Comparison of ENCODE assay signal across 24 cellular contexts in the genomic region with DNA sequence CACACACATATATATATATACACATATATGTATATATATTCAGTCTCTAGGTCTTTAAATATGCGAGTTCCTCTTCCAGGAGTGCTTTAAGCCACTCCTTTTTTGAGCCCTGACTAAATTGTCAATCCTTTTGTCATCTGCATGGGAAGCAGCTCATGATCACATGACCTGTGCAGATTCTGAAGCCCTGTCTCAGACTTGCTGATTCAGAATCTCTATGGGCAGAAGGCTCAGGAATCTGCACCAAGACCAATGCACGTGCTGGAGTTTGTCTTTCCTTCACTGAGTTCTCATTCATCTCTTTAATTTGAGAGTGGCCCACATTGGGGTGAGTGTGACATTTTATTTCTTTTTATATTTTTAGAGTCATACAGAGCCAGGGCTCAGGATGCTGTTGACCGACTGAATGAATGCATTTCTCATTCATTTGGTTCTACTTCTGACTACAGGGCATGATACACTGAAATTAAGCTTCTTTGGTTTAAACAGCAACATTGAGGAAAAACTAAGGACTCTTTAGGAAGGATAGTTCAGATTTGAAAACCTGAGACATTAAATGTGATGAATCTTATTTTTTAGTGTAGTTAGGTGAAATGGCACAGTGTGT.
A peak's percentile ranks its signal among the peaks of the same experiment; 100 is the strongest.
DNase-seq lines count a peak whose midpoint lies in the region; ATAC-seq, FAIRE-seq and TF ChIP-seq lines count a peak whose summit lies in the region.
"Had no signal": no experiment of that assay in that cellular context is flagged by ENCODE, and none has a peak within 500 bp of the region (broad histone marks: within the 10 kb centered on the region; RNA-seq: fewer than 3 reads in every experiment).

No MANE protein-coding gene starts in this region.

- H3K79me1 ChIP-seq in trophoblast cell (ENCODE audit: low read length), result no peaks in the 10 kb centered on the region

- H3K9me1 ChIP-seq in K562 (ENCODE audit: control insufficient read depth, insufficient read depth, low read length), result no peaks in the 10 kb centered on the region

- H2BK12ac ChIP-seq in trophoblast cell (ENCODE audit: low read length), result no peak overlapping the region

- H3K36me3 Mint-ChIP-seq in osteocyte (ENCODE audit: unreplicated experiment), result no peaks in the 10 kb centered on the region
- H3K36me3 Mint-ChIP-seq: CD4-positive, CD25-positive, alpha-beta regulatory T cell; T-cell had no signal

- ATAC-seq in K562 (peak; percentile 72), HG03135 (IDR thresholded peaks at IDR 0.05; ENCODE audit: unreplicated experiment) (no peak)
- ATAC-seq: GM12878, PC-3, T-cell had no signal

- POLR2A ChIA-PET in K562 (lab: Yijun Ruan, JAX), result interaction anchor here (0.6 to 1.2 kb wide), 4 partner anchors 9 to 437 kb away, joined by 3 to 5 read pairs (median 3); no protein-coding TSS in a partner anchor

- CTCF ChIA-PET in K562 (lab: Yijun Ruan, JAX; ENCODE audit: low intra/inter-chr PET ratio), result no interaction called here

- 22% methylated on average over 3 of the region's 3 CpGs for WGBS in K562 (ENCODE audit: insufficient coverage, low coverage, missing lambda C conversion rate)
- no CpG with 5 or more reads among the region's 3 CpGs for WGBS in trophoblast cell (ENCODE audit: extremely low coverage, insufficient coverage, insufficient read length)

- H3K27ac ChIP-seq in Karpas-422 (ENCODE audit: low read length) (no peak overlapping the region), K562 (ENCODE audit: extremely low read depth, low read depth, low read length) (no peak overlapping the region), trophoblast cell (ENCODE audit: low read depth, low read length) (no peak overlapping the region)
- H3K27ac ChIP-seq: SJSA1 had no signal

- H3K4ac ChIP-seq in trophoblast cell (ENCODE audit: low read depth, low read length), result no peak overlapping the region

- H3K27me3 ChIP-seq in Karpas-422 (ENCODE audit: low read length) (no peaks in the 10 kb centered on the region), K562 (ENCODE audit: control insufficient read depth in 2 of 2, insufficient read depth in 2 of 2, low read length in 2 of 2) (no peaks in the 10 kb centered on the region), trophoblast cell (ENCODE audit: insufficient read depth, low read length) (no peaks in the 10 kb centered on the region)
- H3K27me3 ChIP-seq: SJSA1 had no signal

- no peak overlapping the region for H3K14ac ChIP-seq in trophoblast cell (ENCODE audit: low read length)

- TF ChIP-seq CTCF in K562 (IDR thresholded peaks at IDR 0.05 in 2 of 3, conservative IDR thresholded peaks at IDR 0.05 in 1 of 3; ENCODE audit: insufficient read depth in 2 of 3, low read depth in 1 of 3, low read length in 3 of 3) (no peak), osteocyte (IDR thresholded peaks at IDR 0.05) (no peak)

- no peak overlapping the region for H3K4me3 ChIP-seq in Karpas-422 (ENCODE audit: low read length)
- H3K4me3 ChIP-seq in K562, result no peak overlapping the region
- no peak overlapping the region for H3K4me3 ChIP-seq in trophoblast cell (ENCODE audit: low read depth, low read length)
- H3K4me3 ChIP-seq: GM12878, SJSA1 had no signal

- H3K79me2 ChIP-seq in Karpas-422 (ENCODE audit: low read length) (no peaks in the 10 kb centered on the region), K562 (ENCODE audit: control insufficient read depth, insufficient read depth, low read length) (no peaks in the 10 kb centered on the region), trophoblast cell (ENCODE audit: control insufficient read depth, insufficient read depth, low read length, poor library complexity) (no peaks in the 10 kb centered on the region)

- no peak overlapping the region for H2AK5ac ChIP-seq in trophoblast cell (ENCODE audit: low read length)

- TSS peak; percentile 76 for BruUV-seq in K562 (replicated peaks; lab: Mats Ljungman, UMichigan)

- DNase-seq in Karpas-422, result peak; percentile 58
- DNase-seq in NOMO-1 (lab: John Stamatoyannopoulos, UW; ENCODE audit: unreplicated experiment in 2 of 2), result peak; percentile 3 to 40
- peak in 3 of 4 experiments; percentile 22 to 63 (median 24) for DNase-seq in K562 (ENCODE audit: extremely low read depth in 1 of 4, low spot score in 3 of 4)
- DNase-seq in trophoblast cell, result peak; percentile 6 to 42
- no peak for DNase-seq in osteocyte (ENCODE audit: extremely low spot score, unreplicated experiment)
- no peak for DNase-seq in germinal center (ENCODE audit: low spot score)
- DNase-seq: CD4-positive, CD25-positive, alpha-beta regulatory T cell; GDM1; Kasumi-1; NCI-H1048; NCI-H1417; NCI-H1694; NCI-H2029 treated with DMSO at 0.1 percent for 48 hours; NCI-H226; NCI-H510A; NCI-H69; PC-3; Right ventricle myocardium superior; T-cell had no signal

- H3K18ac ChIP-seq in trophoblast cell (ENCODE audit: low read length), result no peak overlapping the region

- no peaks in the 10 kb centered on the region for H3K27me3 Mint-ChIP-seq in osteocyte (ENCODE audit: unreplicated experiment)

- TF ChIP-seq POLR2A in K562 (conservative IDR thresholded peaks at IDR 0.05), result no peak

- no peak overlapping the region for H4K8ac ChIP-seq in trophoblast cell (ENCODE audit: low read depth, low read length)

- 0 out of 2 replicates have a peak, but pooled peaks have one; percentile 12 for TF ChIP-seq EP300 in K562 (IDR thresholded peaks at IDR 0.05; ENCODE audit: low read length)

- H4K91ac ChIP-seq in trophoblast cell (ENCODE audit: low read depth, low read length), result no peak overlapping the region

- H3K4me2 ChIP-seq in Karpas-422 (ENCODE audit: low read depth, low read length, poor library complexity, severe bottlenecking) (no peak overlapping the region), K562 (ENCODE audit: insufficient read depth, low read length) (no peak overlapping the region), trophoblast cell (ENCODE audit: low read length) (no peak overlapping the region)

- in situ Hi-C loops in K562 (cut with MboI), result no loop called here

- intact Hi-C loops in K562 (cut with micrococcal nuclease), result loop anchor here (2.0 kb wide), 1 partner anchor 66 kb away; no protein-coding TSS in a partner anchor

- H3K9ac ChIP-seq in Karpas-422 (ENCODE audit: low read length) (peak overlapping the region; percentile 10; the same call in 1 of the 2 replicates), K562 (ENCODE audit: insufficient read depth in 1 of 2, low read depth in 2 of 2, low read length in 2 of 2) (no peak overlapping the region), trophoblast cell (ENCODE audit: low read length) (no peak overlapping the region)

- H3K36me3 ChIP-seq in Karpas-422 (ENCODE audit: insufficient read depth, low read length) (no peaks in the 10 kb centered on the region; the same call in 1 of the 2 replicates), K562 (ENCODE audit: control insufficient read depth, insufficient read depth, low read length) (no peaks in the 10 kb centered on the region), trophoblast cell (ENCODE audit: control insufficient read depth in 1 of 2, insufficient read depth in 2 of 2, low read length in 2 of 2) (no peaks in the 10 kb centered on the region)
- H3K36me3 ChIP-seq: SJSA1 had no signal

- no peaks in the 10 kb centered on the region for H3K9me2 ChIP-seq in Karpas-422 (replicated peaks; ENCODE audit: insufficient read depth, low read length)

- H2BK120ac ChIP-seq in trophoblast cell (ENCODE audit: insufficient read depth, low read length, poor library complexity), result no peak overlapping the region

- H2BK5ac ChIP-seq in trophoblast cell (ENCODE audit: low read depth, low read length, poor library complexity), result no peak overlapping the region

- H3K4me3 Mint-ChIP-seq in osteocyte (ENCODE audit: unreplicated experiment), result no peak overlapping the region
- H3K4me3 Mint-ChIP-seq: CD4-positive, CD25-positive, alpha-beta regulatory T cell; T-cell had no signal

- no peaks in the 10 kb centered on the region for H3K9me3 ChIP-seq in Karpas-422 (ENCODE audit: low read length)
- H3K9me3 ChIP-seq in K562 (replicated peaks; ENCODE audit: control insufficient read depth, insufficient read depth, low read depth, low read length), result no peaks in the 10 kb centered on the region
- no peaks in the 10 kb centered on the region for H3K9me3 ChIP-seq in trophoblast cell (ENCODE audit: insufficient read depth, low read depth, low read length)
- H3K9me3 ChIP-seq: SJSA1 had no signal

- H3K4me1 ChIP-seq in Karpas-422 (ENCODE audit: low read length), result peaks cover 68% of the 10 kb centered on the region
- H3K4me1 ChIP-seq in K562 (replicated peaks in 1 of 2; ENCODE audit: control insufficient read depth in 2 of 2, insufficient read depth in 2 of 2, low read length in 2 of 2), result peaks cover 0 to 33% of the 10 kb centered on the region in 2 experiments; a peak in 4 of 5 replicates
- no peaks in the 10 kb centered on the region for H3K4me1 ChIP-seq in trophoblast cell (ENCODE audit: control insufficient read depth in 1 of 2, insufficient read depth in 2 of 2, low read length in 2 of 2)
- H3K4me1 ChIP-seq: SJSA1 had no signal

- no peaks in the 10 kb centered on the region for H3K4me1 Mint-ChIP-seq in osteocyte (ENCODE audit: unreplicated experiment)
- H3K4me1 Mint-ChIP-seq: CD4-positive, CD25-positive, alpha-beta regulatory T cell; T-cell had no signal

- no peak overlapping the region for H3K23ac ChIP-seq in trophoblast cell (ENCODE audit: low read length)

- H3K27ac Mint-ChIP-seq in osteocyte (ENCODE audit: unreplicated experiment), result no peak overlapping the region
- H3K27ac Mint-ChIP-seq: CD4-positive, CD25-positive, alpha-beta regulatory T cell; T-cell had no signal

- peaks cover 28% of the 10 kb centered on the region for H3K9me3 Mint-ChIP-seq in osteocyte (ENCODE audit: unreplicated experiment)
- H3K9me3 Mint-ChIP-seq: T-cell had no signal

- TF ChIP-seq RAD21 in K562 (CRISPR knock-in tag; conservative IDR thresholded peaks at IDR 0.05 in 1 of 2, IDR thresholded peaks at IDR 0.05 in 1 of 2), result no peak

- H2AFZ ChIP-seq in Karpas-422 (ENCODE audit: low read length) (no peak overlapping the region), K562 (ENCODE audit: low read depth, low read length) (peak overlapping the region; percentile 55), trophoblast cell (ENCODE audit: insufficient read depth, low read length, poor library complexity) (no peak overlapping the region)

- H4K12ac ChIP-seq in trophoblast cell (ENCODE audit: low read depth, low read length), result no peak overlapping the region

- H4K20me1 ChIP-seq in Karpas-422 (ENCODE audit: insufficient read depth, low read depth, low read length) (no peaks in the 10 kb centered on the region), K562 (replicated peaks; ENCODE audit: control insufficient read depth, insufficient read depth, low read length) (no peaks in the 10 kb centered on the region)

- FAIRE-seq in K562 (lab: Jason Lieb, UNC), result no peak
- FAIRE-seq: D721Med, GM12878, H54 had no signal

TF ChIP-seq in K562, 482 proteins besides CTCF, POLR2A, EP300 and RAD21 (continues in another document):
- no peak for TF ChIP-seq SNIP1 (IDR thresholded peaks at IDR 0.05; ENCODE audit: low read depth)

Comparison
In these comparisons a context has a peak if more than half of its experiments do, and no peak if none do; other contexts are left out.
1. DNase-seq: peak in Karpas-422 (single experiment), NOMO-1 (2 of 2), K562 (3 of 4) and trophoblast cell (2 of 2); none in osteocyte (single experiment) and germinal center (single experiment).